1 cellular context compared by ENCODE assay signal in the genomic region with DNA sequence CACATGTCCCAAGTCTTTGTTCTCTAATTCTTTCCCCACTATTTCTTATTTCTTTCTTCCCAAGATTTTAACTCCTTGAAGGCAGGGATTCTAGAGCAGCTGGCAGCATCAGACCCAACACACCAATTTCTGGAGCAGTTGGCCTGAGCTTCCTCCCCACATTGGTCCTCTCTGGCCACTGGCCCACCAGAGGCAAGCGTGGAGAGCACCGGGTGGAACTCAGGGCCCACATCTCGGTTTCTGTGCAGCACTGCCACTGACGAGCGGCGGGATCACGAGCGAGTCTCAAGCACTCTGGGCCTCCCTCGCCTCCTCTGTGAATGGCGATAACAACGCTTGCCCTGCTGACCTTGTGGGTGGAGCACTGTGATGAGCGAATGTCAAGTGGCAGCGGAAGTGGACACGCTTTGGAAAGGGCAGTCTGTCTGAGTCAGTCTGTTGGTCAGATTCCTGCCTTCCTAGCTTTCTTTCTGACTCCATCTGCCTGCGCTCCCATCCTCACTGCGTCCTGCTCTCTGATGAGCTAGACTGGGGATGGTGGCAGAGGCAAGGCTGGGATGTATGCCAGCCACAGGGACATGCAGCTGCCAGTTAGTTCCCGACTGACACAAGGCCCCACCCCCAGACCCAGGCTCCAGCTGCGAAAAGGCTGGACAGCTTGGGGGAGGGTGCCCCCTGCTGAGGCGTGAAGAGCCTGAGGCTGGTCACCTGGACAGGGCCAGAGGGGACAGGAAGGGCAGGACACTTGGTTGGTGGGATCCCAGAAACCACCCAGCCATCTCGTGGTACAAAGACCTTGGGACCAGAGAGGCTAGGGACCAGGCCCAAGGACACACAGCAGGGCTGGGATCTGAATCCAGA.
TF ChIP-seq lines count a peak whose summit lies in the region.

No MANE protein-coding gene starts in this region.

TF ChIP-seq in K562, 482 proteins besides CTCF, POLR2A, EP300 and RAD21 (continued from another document and continues in another):
- TF ChIP-seq, protein P1, sequence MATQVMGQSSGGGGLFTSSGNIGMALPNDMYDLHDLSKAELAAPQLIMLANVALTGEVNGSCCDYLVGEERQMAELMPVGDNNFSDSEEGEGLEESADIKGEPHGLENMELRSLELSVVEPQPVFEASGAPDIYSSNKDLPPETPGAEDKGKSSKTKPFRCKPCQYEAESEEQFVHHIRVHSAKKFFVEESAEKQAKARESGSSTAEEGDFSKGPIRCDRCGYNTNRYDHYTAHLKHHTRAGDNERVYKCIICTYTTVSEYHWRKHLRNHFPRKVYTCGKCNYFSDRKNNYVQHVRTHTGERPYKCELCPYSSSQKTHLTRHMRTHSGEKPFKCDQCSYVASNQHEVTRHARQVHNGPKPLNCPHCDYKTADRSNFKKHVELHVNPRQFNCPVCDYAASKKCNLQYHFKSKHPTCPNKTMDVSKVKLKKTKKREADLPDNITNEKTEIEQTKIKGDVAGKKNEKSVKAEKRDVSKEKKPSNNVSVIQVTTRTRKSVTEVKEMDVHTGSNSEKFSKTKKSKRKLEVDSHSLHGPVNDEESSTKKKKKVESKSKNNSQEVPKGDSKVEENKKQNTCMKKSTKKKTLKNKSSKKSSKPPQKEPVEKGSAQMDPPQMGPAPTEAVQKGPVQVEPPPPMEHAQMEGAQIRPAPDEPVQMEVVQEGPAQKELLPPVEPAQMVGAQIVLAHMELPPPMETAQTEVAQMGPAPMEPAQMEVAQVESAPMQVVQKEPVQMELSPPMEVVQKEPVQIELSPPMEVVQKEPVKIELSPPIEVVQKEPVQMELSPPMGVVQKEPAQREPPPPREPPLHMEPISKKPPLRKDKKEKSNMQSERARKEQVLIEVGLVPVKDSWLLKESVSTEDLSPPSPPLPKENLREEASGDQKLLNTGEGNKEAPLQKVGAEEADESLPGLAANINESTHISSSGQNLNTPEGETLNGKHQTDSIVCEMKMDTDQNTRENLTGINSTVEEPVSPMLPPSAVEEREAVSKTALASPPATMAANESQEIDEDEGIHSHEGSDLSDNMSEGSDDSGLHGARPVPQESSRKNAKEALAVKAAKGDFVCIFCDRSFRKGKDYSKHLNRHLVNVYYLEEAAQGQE (CRISPR knock-in tag; IDR thresholded peaks at IDR 0.05; ENCODE audit: low read depth) = peak; percentile 39; the same call in 1 of the 2 replicates
- peak; percentile 29; the same call in 1 of the 2 replicates for TF ChIP-seq NBN (IDR thresholded peaks at IDR 0.05; ENCODE audit: low read depth)
- no peak for TF ChIP-seq ZNF507 (tag; conservative IDR thresholded peaks at IDR 0.05)
- no peak for TF ChIP-seq HMG20A (CRISPR knock-in tag; conservative IDR thresholded peaks at IDR 0.05)
- TF ChIP-seq ZSCAN32 (CRISPR knock-in tag; IDR thresholded peaks at IDR 0.05) = no peak
- peak; percentile 60 for TF ChIP-seq TAF1 (IDR thresholded peaks at IDR 0.05; ENCODE audit: control insufficient read depth, extremely low read depth, insufficient read depth, low read length, severe bottlenecking)
- TF ChIP-seq KLF10 (CRISPR knock-in tag; IDR thresholded peaks at IDR 0.05) = no peak
- TF ChIP-seq ZNF263 (CRISPR knock-in tag; IDR thresholded peaks at IDR 0.05; ENCODE audit: borderline replicate concordance) = peak; percentile 93
- no peak for TF ChIP-seq BRF1 (IDR thresholded peaks at IDR 0.05; ENCODE audit: borderline replicate concordance, extremely low read depth, insufficient read length)
- TF ChIP-seq SRSF7 (optimal IDR thresholded peaks at IDR 0.05; ENCODE audit: low read depth, low read length) = no peak
- no peak for TF ChIP-seq XRCC3 (IDR thresholded peaks at IDR 0.05)
- no peak for TF ChIP-seq RFX7 (CRISPR knock-in tag; IDR thresholded peaks at IDR 0.05)
- TF ChIP-seq, protein P2, sequence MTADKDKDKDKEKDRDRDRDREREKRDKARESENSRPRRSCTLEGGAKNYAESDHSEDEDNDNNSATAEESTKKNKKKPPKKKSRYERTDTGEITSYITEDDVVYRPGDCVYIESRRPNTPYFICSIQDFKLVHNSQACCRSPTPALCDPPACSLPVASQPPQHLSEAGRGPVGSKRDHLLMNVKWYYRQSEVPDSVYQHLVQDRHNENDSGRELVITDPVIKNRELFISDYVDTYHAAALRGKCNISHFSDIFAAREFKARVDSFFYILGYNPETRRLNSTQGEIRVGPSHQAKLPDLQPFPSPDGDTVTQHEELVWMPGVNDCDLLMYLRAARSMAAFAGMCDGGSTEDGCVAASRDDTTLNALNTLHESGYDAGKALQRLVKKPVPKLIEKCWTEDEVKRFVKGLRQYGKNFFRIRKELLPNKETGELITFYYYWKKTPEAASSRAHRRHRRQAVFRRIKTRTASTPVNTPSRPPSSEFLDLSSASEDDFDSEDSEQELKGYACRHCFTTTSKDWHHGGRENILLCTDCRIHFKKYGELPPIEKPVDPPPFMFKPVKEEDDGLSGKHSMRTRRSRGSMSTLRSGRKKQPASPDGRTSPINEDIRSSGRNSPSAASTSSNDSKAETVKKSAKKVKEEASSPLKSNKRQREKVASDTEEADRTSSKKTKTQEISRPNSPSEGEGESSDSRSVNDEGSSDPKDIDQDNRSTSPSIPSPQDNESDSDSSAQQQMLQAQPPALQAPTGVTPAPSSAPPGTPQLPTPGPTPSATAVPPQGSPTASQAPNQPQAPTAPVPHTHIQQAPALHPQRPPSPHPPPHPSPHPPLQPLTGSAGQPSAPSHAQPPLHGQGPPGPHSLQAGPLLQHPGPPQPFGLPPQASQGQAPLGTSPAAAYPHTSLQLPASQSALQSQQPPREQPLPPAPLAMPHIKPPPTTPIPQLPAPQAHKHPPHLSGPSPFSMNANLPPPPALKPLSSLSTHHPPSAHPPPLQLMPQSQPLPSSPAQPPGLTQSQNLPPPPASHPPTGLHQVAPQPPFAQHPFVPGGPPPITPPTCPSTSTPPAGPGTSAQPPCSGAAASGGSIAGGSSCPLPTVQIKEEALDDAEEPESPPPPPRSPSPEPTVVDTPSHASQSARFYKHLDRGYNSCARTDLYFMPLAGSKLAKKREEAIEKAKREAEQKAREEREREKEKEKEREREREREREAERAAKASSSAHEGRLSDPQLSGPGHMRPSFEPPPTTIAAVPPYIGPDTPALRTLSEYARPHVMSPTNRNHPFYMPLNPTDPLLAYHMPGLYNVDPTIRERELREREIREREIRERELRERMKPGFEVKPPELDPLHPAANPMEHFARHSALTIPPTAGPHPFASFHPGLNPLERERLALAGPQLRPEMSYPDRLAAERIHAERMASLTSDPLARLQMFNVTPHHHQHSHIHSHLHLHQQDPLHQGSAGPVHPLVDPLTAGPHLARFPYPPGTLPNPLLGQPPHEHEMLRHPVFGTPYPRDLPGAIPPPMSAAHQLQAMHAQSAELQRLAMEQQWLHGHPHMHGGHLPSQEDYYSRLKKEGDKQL (CRISPR knock-in tag; IDR thresholded peaks at IDR 0.05; ENCODE audit: borderline replicate concordance) = no peak
- TF ChIP-seq ZNF780A (CRISPR knock-in tag; IDR thresholded peaks at IDR 0.05) = no peak
- TF ChIP-seq HDAC6 (IDR thresholded peaks at IDR 0.05; ENCODE audit: low read depth, low read length) = no peak
- 0 out of 2 replicates have a peak, but pooled peaks have one; percentile 31 for TF ChIP-seq ZKSCAN1 (IDR thresholded peaks at IDR 0.05; ENCODE audit: low read depth, low read length)
- TF ChIP-seq THRAP3 (IDR thresholded peaks at IDR 0.05; ENCODE audit: borderline replicate concordance) = no peak; the same call in 1 of the 2 replicates
- no peak for TF ChIP-seq HMG20B (CRISPR knock-in tag; IDR thresholded peaks at IDR 0.05)
- TF ChIP-seq RUNX1 (IDR thresholded peaks at IDR 0.05; ENCODE audit: low read depth) = peak; percentile 88
- no peak for TF ChIP-seq FIP1L1 (IDR thresholded peaks at IDR 0.05; ENCODE audit: low read depth, low read length, poor library complexity, severe bottlenecking)
- TF ChIP-seq, protein P3, sequence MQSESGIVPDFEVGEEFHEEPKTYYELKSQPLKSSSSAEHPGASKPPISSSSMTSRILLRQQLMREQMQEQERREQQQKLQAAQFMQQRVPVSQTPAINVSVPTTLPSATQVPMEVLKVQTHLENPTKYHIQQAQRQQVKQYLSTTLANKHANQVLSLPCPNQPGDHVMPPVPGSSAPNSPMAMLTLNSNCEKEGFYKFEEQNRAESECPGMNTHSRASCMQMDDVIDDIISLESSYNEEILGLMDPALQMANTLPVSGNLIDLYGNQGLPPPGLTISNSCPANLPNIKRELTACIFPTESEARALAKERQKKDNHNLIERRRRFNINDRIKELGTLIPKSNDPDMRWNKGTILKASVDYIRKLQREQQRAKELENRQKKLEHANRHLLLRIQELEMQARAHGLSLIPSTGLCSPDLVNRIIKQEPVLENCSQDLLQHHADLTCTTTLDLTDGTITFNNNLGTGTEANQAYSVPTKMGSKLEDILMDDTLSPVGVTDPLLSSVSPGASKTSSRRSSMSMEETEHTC (IDR thresholded peaks at IDR 0.05) = peak; percentile 97
- no peak for TF ChIP-seq ZNF224 (CRISPR knock-in tag; IDR thresholded peaks at IDR 0.05)
- TF ChIP-seq ZFX (CRISPR knock-in tag; IDR thresholded peaks at IDR 0.05) = peak; percentile 90
- TF ChIP-seq TSC22D4 (tag; IDR thresholded peaks at IDR 0.05) = no peak
- TF ChIP-seq ILK (tag; IDR thresholded peaks at IDR 0.05; ENCODE audit: borderline replicate concordance, low read depth) = no peak
- TF ChIP-seq, protein P4, sequence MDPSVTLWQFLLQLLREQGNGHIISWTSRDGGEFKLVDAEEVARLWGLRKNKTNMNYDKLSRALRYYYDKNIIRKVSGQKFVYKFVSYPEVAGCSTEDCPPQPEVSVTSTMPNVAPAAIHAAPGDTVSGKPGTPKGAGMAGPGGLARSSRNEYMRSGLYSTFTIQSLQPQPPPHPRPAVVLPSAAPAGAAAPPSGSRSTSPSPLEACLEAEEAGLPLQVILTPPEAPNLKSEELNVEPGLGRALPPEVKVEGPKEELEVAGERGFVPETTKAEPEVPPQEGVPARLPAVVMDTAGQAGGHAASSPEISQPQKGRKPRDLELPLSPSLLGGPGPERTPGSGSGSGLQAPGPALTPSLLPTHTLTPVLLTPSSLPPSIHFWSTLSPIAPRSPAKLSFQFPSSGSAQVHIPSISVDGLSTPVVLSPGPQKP (CRISPR knock-in tag; IDR thresholded peaks at IDR 0.05) = no peak
- no peak; the same call in 1 of the 2 replicates for TF ChIP-seq ZNF766 (CRISPR knock-in tag; conservative IDR thresholded peaks at IDR 0.05)
- peak; percentile 10; the same call in 1 of the 2 replicates for TF ChIP-seq FOXM1 (IDR thresholded peaks at IDR 0.05; ENCODE audit: low read depth)
- no peak for TF ChIP-seq FOXM1 (CRISPR knock-in tag; IDR thresholded peaks at IDR 0.05; ENCODE audit: low read depth)
- peak; percentile 84 for TF ChIP-seq RBFOX2 (IDR thresholded peaks at IDR 0.05; ENCODE audit: low read depth, low read length)
- TF ChIP-seq ZNF589 (CRISPR knock-in tag; IDR thresholded peaks at IDR 0.05; ENCODE audit: low read depth) = no peak
- no peak for TF ChIP-seq U2AF2 (optimal IDR thresholded peaks at IDR 0.05; ENCODE audit: low read depth, low read length)
- 0 out of 2 replicates have a peak, but pooled peaks have one; percentile 49 for TF ChIP-seq NR2F6 (CRISPR knock-in tag; IDR thresholded peaks at IDR 0.05)
- no peak for TF ChIP-seq EWSR1 (IDR thresholded peaks at IDR 0.05; ENCODE audit: borderline replicate concordance, low read depth, partially characterized antibody)
- 0 out of 2 replicates have a peak, but pooled peaks have one; percentile 49 for TF ChIP-seq ERF (CRISPR knock-in tag; IDR thresholded peaks at IDR 0.05)
- TF ChIP-seq, protein P5, sequence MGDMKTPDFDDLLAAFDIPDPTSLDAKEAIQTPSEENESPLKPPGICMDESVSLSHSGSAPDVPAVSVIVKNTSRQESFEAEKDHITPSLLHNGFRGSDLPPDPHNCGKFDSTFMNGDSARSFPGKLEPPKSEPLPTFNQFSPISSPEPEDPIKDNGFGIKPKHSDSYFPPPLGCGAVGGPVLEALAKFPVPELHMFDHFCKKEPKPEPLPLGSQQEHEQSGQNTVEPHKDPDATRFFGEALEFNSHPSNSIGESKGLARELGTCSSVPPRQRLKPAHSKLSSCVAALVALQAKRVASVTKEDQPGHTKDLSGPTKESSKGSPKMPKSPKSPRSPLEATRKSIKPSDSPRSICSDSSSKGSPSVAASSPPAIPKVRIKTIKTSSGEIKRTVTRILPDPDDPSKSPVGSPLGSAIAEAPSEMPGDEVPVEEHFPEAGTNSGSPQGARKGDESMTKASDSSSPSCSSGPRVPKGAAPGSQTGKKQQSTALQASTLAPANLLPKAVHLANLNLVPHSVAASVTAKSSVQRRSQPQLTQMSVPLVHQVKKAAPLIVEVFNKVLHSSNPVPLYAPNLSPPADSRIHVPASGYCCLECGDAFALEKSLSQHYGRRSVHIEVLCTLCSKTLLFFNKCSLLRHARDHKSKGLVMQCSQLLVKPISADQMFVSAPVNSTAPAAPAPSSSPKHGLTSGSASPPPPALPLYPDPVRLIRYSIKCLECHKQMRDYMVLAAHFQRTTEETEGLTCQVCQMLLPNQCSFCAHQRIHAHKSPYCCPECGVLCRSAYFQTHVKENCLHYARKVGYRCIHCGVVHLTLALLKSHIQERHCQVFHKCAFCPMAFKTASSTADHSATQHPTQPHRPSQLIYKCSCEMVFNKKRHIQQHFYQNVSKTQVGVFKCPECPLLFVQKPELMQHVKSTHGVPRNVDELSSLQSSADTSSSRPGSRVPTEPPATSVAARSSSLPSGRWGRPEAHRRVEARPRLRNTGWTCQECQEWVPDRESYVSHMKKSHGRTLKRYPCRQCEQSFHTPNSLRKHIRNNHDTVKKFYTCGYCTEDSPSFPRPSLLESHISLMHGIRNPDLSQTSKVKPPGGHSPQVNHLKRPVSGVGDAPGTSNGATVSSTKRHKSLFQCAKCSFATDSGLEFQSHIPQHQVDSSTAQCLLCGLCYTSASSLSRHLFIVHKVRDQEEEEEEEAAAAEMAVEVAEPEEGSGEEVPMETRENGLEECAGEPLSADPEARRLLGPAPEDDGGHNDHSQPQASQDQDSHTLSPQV (IDR thresholded peaks at IDR 0.05) = peak; percentile 91
- TF ChIP-seq, protein P6, sequence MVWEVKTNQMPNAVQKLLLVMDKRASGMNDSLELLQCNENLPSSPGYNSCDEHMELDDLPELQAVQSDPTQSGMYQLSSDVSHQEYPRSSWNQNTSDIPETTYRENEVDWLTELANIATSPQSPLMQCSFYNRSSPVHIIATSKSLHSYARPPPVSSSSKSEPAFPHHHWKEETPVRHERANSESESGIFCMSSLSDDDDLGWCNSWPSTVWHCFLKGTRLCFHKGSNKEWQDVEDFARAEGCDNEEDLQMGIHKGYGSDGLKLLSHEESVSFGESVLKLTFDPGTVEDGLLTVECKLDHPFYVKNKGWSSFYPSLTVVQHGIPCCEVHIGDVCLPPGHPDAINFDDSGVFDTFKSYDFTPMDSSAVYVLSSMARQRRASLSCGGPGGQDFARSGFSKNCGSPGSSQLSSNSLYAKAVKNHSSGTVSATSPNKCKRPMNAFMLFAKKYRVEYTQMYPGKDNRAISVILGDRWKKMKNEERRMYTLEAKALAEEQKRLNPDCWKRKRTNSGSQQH (CRISPR knock-in tag; IDR thresholded peaks at IDR 0.05) = peak; percentile 6
- peak; percentile 83 to 92 for TF ChIP-seq KDM1A (IDR thresholded peaks at IDR 0.05)
- TF ChIP-seq EGR1 (conservative IDR thresholded peaks at IDR 0.05) = peak; percentile 92
- peak; percentile 49 for TF ChIP-seq SMC3 (conservative IDR thresholded peaks at IDR 0.05; ENCODE audit: insufficient read depth, low read depth, low read length)
- TF ChIP-seq BMI1 (IDR thresholded peaks at IDR 0.05; ENCODE audit: low read length) = no peak
- TF ChIP-seq ZKSCAN8 (CRISPR knock-in tag; IDR thresholded peaks at IDR 0.05) = no peak
- TF ChIP-seq HNRNPLL (IDR thresholded peaks at IDR 0.05; ENCODE audit: low read depth, low read length, poor library complexity, severe bottlenecking) = peak; percentile 69
